Comparison of ENCODE assay signal across 1 cellular context in genomic region chr22:30802202-30803166, GRCh38.
TF ChIP-seq lines count a peak whose summit lies in the region.

No MANE protein-coding gene starts in this region.

TF ChIP-seq in HCT116, 20 proteins besides CTCF, POLR2A, EP300 and RAD21 (continued from another document):
- TF ChIP-seq CBX3 (IDR thresholded peaks at IDR 0.05; ENCODE audit: low read depth): peak; percentile 68; the same call in 1 of the 2 replicates
